25 cellular contexts compared by ENCODE assay signal in genomic region chr5:50733737-50734136, GRCh38.
"Had no signal": no experiment of that assay in that cellular context is flagged by ENCODE, and none has a peak within 500 bp of the region (broad histone marks: within the 10 kb centered on the region; RNA-seq: fewer than 3 reads in every experiment).

No MANE protein-coding gene starts in this region.

- H3K4me3 Mint-ChIP-seq: activated naive CD8-positive, alpha-beta T cell treated with anti-CD3 and anti-CD28 coated beads for 36 hours; activated T-cell treated with anti-CD3 and anti-CD28 coated beads, Interleukin-2, amount 50 U/mL, for 24 hours; stimulated activated memory B cell treated with anti-CD40 and anti-IgM and Interleukin-4, amounts not matched to agents 10 μg/mL and 1 μg/mL and 100 μg/mL, for 72 hours had no signal

- H3K9me3 ChIP-seq: esophagus muscularis mucosa, stomach, suprapubic skin, tibial nerve, uterus had no signal

- H3K27me3 ChIP-seq: esophagus muscularis mucosa, hepatocyte, stomach, suprapubic skin, tibial nerve, uterus had no signal

- DNase-seq: activated CD4-positive, alpha-beta T cell treated with anti-CD3 and anti-CD28 coated beads for 4 hours; activated CD4-positive, CD25-positive, alpha-beta regulatory T cell; activated CD8-positive, alpha-beta memory T cell treated with anti-CD3 and anti-CD28 coated beads for 24 hours; activated CD8-positive, alpha-beta memory T cell treated with anti-CD3 and anti-CD28 coated beads, Interleukin-2, amount 50 U/mL, for 4 hours; activated naive CD4-positive, alpha-beta T cell; activated naive CD8-positive, alpha-beta T cell treated with anti-CD3 and anti-CD28 coated beads for 36 hours; activated T-cell treated with anti-CD3 and anti-CD28 coated beads, Interleukin-2, amount 50 U/mL, for 24 hours; central memory CD4-positive, alpha-beta T cell; glutamatergic neuron; left ventricle myocardium superior; mammary epithelial cell; midbrain; occipital lobe; small intestine; stimulated activated CD4-positive, alpha-beta T cell treated with anti-CD3 and anti-CD28 coated beads, Interleukin-2, amount 100 ng/mL, for 24 hours; stomach; T1000; uterus had no signal

- H3K27ac ChIP-seq: esophagus muscularis mucosa, hepatocyte, stomach, suprapubic skin, tibial nerve, uterus had no signal

- H3K9me3 Mint-ChIP-seq: activated naive CD8-positive, alpha-beta T cell treated with anti-CD3 and anti-CD28 coated beads for 36 hours; activated T-cell treated with anti-CD3 and anti-CD28 coated beads, Interleukin-2, amount 50 U/mL, for 24 hours; stimulated activated memory B cell treated with anti-CD40 and anti-IgM and Interleukin-4, amounts not matched to agents 10 μg/mL and 1 μg/mL and 100 μg/mL, for 72 hours had no signal

- H3K27me3 Mint-ChIP-seq: activated naive CD8-positive, alpha-beta T cell treated with anti-CD3 and anti-CD28 coated beads for 36 hours; activated T-cell treated with anti-CD3 and anti-CD28 coated beads, Interleukin-2, amount 50 U/mL, for 24 hours; stimulated activated memory B cell treated with anti-CD40 and anti-IgM and Interleukin-4, amounts not matched to agents 10 μg/mL and 1 μg/mL and 100 μg/mL, for 72 hours had no signal

- H3K36me3 Mint-ChIP-seq: stimulated activated memory B cell treated with anti-CD40 and anti-IgM and Interleukin-4, amounts not matched to agents 10 μg/mL and 1 μg/mL and 100 μg/mL, for 72 hours had no signal

- ATAC-seq: left ventricle myocardium superior; sciatic nerve; stimulated activated memory B cell treated with anti-CD40 and anti-IgM and Interleukin-4, amounts not matched to agents 10 μg/mL and 1 μg/mL and 100 μg/mL, for 72 hours had no signal

- H3K27ac Mint-ChIP-seq: activated naive CD8-positive, alpha-beta T cell treated with anti-CD3 and anti-CD28 coated beads for 36 hours; activated T-helper 2 cell treated with anti-CD3 and anti-CD28 coated beads, Interferon-gamma antibody, Interleukin-2, Interleukin-4, amounts not matched to agents 10 μg/mL and 5 μg/mL and 100 μg/mL, durations not matched to agents 14 hours and 24 hours and 36 hours; stimulated activated memory B cell treated with anti-CD40 and anti-IgM and Interleukin-4, amounts not matched to agents 10 μg/mL and 1 μg/mL and 100 μg/mL, for 72 hours had no signal
